In the genomic region with DNA sequence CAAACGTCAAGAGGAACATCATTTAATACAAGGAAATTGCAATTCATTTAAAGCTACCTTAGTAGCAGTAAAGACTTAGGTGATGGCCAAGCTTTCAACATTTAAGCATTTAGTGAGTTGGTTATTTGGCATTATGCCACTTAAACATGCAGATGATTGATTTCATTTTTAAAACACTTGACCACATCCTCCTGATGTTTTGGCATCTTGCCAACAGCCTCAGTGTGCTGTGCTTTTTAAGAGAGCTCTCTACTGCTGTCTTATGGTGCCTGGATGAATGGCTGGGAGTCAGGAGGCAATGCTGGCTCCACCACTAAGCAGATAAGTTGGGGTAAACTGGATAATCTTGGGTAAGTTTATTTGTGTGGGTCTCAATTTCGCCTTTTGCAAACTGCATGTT, we compare ENCODE assay signal across 8 cellular contexts.
DNase-seq lines count a peak whose midpoint lies in the region; ATAC-seq, FAIRE-seq and TF ChIP-seq lines count a peak whose summit lies in the region.

No MANE protein-coding gene starts in this region.

- no peak for TF ChIP-seq POLR2A in GM12891 (IDR thresholded peaks at IDR 0.05; ENCODE audit: low read depth, low read length)

- no peak for FAIRE-seq in GM12891 (lab: Jason Lieb, UNC)

- DNase-seq in NCI-H2227 (lab: John Stamatoyannopoulos, UW; ENCODE audit: unreplicated experiment) (peak; percentile 4), NCI-H2227 treated with DMSO at 0.1 percent for 48 hours (lab: John Stamatoyannopoulos, UW) (no peak), NCI-H82 (lab: John Stamatoyannopoulos, UW) (peak; percentile 72), fibroblast of peridontal ligament (ENCODE audit: extremely low read depth) (peak; percentile 11), GM12891 (ENCODE audit: insufficient read length, low spot score) (no peak)
- peak; percentile 35 for DNase-seq in activated CD8-positive, alpha-beta memory T cell treated with anti-CD3 and anti-CD28 coated beads, Interleukin-2, amount 50 U/mL, for 24 hours (ENCODE audit: extremely low read depth)
- DNase-seq in stimulated activated CD4-positive, alpha-beta T cell treated with anti-CD3 and anti-CD28 coated beads, Interleukin-2, amount 100 ng/mL, for 24 hours = peak; percentile 49 to 55

- peak; percentile 88 for ATAC-seq in HG03135 (IDR thresholded peaks at IDR 0.05; ENCODE audit: unreplicated experiment)

TF ChIP-seq in GM12891, 5 proteins besides CTCF, POLR2A, EP300 and RAD21:
- TF ChIP-seq PAX5 (IDR thresholded peaks at IDR 0.05; ENCODE audit: insufficient read depth, low read length, severe bottlenecking) (no peak), TAF1 (IDR thresholded peaks at IDR 0.05; ENCODE audit: low read depth, low read length) (no peak), SPI1 (IDR thresholded peaks at IDR 0.05; ENCODE audit: low read depth, low read length) (no peak), POLR2AphosphoS5 (IDR thresholded peaks at IDR 0.05; ENCODE audit: low read depth, low read length) (no peak), POU2F2 (IDR thresholded peaks at IDR 0.05; ENCODE audit: low read depth, low read length) (no peak)

Comparison
In these comparisons a context has a peak if more than half of its experiments do, and no peak if none do; other contexts are left out.
1. DNase-seq: peak in NCI-H2227 (single experiment), NCI-H82 (single experiment), activated CD8-positive, alpha-beta memory T cell treated with anti-CD3 and anti-CD28 coated beads, Interleukin-2, amount 50 U/mL, for 24 hours (single experiment), fibroblast of peridontal ligament (single experiment) and stimulated activated CD4-positive, alpha-beta T cell treated with anti-CD3 and anti-CD28 coated beads, Interleukin-2, amount 100 ng/mL, for 24 hours (2 of 2); none in NCI-H2227 treated with DMSO at 0.1 percent for 48 hours (single experiment) and GM12891 (single experiment).